Comparison of ENCODE assay signal across 2 cellular contexts in the genomic region with DNA sequence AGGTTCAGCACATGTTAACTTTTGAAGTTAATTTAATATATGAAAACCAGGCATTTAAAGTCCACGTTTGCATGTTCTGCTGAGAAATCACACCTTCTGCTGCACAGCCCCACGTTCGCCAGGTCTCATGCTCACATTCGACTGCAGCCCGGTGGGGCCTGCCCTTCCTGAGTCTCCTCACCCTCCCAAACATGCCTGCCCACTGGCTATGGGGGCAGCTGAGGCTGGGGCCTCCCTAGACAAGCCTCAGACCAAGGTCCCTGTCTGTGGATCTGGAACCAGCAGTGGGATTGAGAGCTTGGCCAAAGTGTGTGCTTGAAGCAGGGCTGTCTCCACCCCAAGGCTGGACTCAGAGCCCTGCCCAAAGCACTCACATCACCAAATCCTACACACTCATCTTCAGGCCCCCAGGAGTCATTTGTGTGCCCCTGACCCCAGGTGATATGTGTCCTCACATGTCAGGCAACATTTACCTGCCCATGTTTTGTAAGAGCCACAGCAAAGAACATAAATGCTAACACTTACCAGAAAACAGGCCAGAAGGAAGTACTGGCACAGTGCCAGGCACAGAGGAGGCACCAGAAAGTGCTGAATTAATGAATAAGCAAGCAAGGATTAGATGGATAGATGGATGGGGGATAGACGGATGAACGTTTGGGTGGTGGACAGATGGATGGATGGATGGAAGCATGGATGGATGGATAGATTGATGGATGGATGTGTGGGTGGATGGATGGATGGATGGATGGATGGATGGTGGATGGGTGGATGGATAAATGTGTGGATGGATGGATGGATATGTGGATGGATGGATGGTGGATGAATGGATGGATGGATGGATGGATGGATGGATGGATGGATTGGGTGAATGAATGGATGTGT.
TF ChIP-seq lines count a peak whose summit lies in the region.

No MANE protein-coding gene starts in this region.

TF ChIP-seq in IMR-90, 13 proteins besides CTCF, POLR2A, EP300 and RAD21:
- TF ChIP-seq FOS (IDR thresholded peaks at IDR 0.05; ENCODE audit: low read depth, low read length) (no peak), RCOR1 (IDR thresholded peaks at IDR 0.05; ENCODE audit: insufficient replicate concordance, low read length) (no peak), MAFK (IDR thresholded peaks at IDR 0.05; ENCODE audit: low read depth, low read length) (no peak), MXI1 (IDR thresholded peaks at IDR 0.05; ENCODE audit: borderline replicate concordance, low read depth, low read length) (no peak), MAZ (IDR thresholded peaks at IDR 0.05; ENCODE audit: borderline replicate concordance, low read depth, low read length) (no peak), CEBPB (IDR thresholded peaks at IDR 0.05; ENCODE audit: low read depth, low read length) (no peak), ELK1 (IDR thresholded peaks at IDR 0.05; ENCODE audit: borderline replicate concordance, low read depth, low read length) (no peak), USF2 (IDR thresholded peaks at IDR 0.05; ENCODE audit: low read depth, low read length) (no peak), NFE2L2 (IDR thresholded peaks at IDR 0.05; ENCODE audit: low read depth, low read length) (no peak), SMC3 (IDR thresholded peaks at IDR 0.05; ENCODE audit: low read depth, low read length) (no peak), CHD1 (IDR thresholded peaks at IDR 0.05; ENCODE audit: low read depth, low read length) (no peak)

TF ChIP-seq in K562, 482 proteins besides CTCF, POLR2A, EP300 and RAD21:
- peak; percentile 99 for TF ChIP-seq NFIC (IDR thresholded peaks at IDR 0.05)
- TF ChIP-seq NFIX (CRISPR knock-in tag; IDR thresholded peaks at IDR 0.05; ENCODE audit: low read depth): peak; percentile 77
- no peak for TF ChIP-seq STAG1 (CRISPR knock-in tag; IDR thresholded peaks at IDR 0.05; ENCODE audit: borderline replicate concordance)
